Comparison of ENCODE assay signal across 27 cellular contexts in the genomic region with DNA sequence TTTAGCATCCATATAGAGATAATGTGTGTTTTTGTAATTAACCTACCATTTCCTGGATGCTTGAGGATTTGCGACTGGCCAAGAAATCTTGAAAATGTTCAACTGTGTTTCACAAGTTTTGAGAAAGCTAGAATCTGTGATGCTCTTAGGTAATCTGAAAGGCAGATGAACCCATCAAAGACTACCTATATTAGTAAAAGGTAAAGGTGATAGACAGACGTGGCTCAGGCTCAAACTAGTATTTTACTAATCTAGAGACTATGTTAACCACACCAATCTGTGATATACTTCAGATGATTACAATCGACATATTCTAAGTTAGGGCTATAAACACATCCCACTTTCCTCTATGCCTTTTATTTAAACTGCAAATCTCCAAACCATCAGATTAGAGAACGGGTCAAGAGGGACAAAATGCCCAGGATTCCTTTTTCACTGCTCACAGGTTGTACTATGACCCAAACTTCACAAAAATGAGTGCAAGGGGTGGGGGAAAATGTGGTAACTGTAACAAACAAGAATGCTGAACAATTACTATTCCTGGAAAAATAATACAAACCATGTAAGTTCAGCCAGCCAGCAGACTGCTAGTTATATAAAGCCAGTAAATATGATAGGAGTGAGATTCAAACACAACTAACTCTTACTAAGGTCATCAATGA.
A peak's percentile ranks its signal among the peaks of the same experiment; 100 is the strongest.
DNase-seq lines count a peak whose midpoint lies in the region; ATAC-seq and TF ChIP-seq lines count a peak whose summit lies in the region.
"Had no signal": no experiment of that assay in that cellular context is flagged by ENCODE, and none has a peak within 500 bp of the region (broad histone marks: within the 10 kb centered on the region; RNA-seq: fewer than 3 reads in every experiment).

No MANE protein-coding gene starts in this region.

- no peaks in the 10 kb centered on the region for H3K9me3 Mint-ChIP-seq in activated T-cell treated with anti-CD3 and anti-CD28 coated beads, Interleukin-2, amount 50 U/mL, for 4 hours
- H3K9me3 Mint-ChIP-seq in progenitor cell of endocrine pancreas (ENCODE audit: low read depth), result no peaks in the 10 kb centered on the region
- no peaks in the 10 kb centered on the region for H3K9me3 Mint-ChIP-seq in GM23338

- H3K4me3 ChIP-seq in GM23248, result no peak overlapping the region
- no peak overlapping the region for H3K4me3 ChIP-seq in brain microvascular endothelial cell (ENCODE audit: low read depth, low read length)
- H3K4me3 ChIP-seq in GM23338, result no peak overlapping the region
- H3K4me3 ChIP-seq: A549, body of pancreas, HAP-1, skin epidermis, suprapubic skin, vagina had no signal

- peaks cover 51% of the 10 kb centered on the region for H3K4me1 Mint-ChIP-seq in activated T-cell treated with anti-CD3 and anti-CD28 coated beads, Interleukin-2, amount 50 U/mL, for 4 hours (ENCODE audit: low read depth)
- H3K4me1 Mint-ChIP-seq in progenitor cell of endocrine pancreas (ENCODE audit: low read depth) (peaks cover 6% of the 10 kb centered on the region), GM23338 (peaks cover 11% of the 10 kb centered on the region)

- peak; percentile 79 to 81 for ATAC-seq in activated T-cell treated with anti-CD3 and anti-CD28 coated beads, Interleukin-2, amount 50 U/mL, for 4 hours
- ATAC-seq in GM23338 (no peak), GM19328 (IDR thresholded peaks at IDR 0.05; ENCODE audit: unreplicated experiment) (no peak)
- ATAC-seq: A549, body of pancreas, left cardiac atrium had no signal

- no peaks in the 10 kb centered on the region for H3K27me3 Mint-ChIP-seq in activated T-cell treated with anti-CD3 and anti-CD28 coated beads, Interleukin-2, amount 50 U/mL, for 4 hours (ENCODE audit: low read depth)
- H3K27me3 Mint-ChIP-seq in progenitor cell of endocrine pancreas (no peaks in the 10 kb centered on the region), GM23338 (ENCODE audit: insufficient read depth, low read depth, poor library complexity) (peaks cover 5% of the 10 kb centered on the region)
- H3K27me3 Mint-ChIP-seq: activated naive CD8-positive, alpha-beta T cell treated with anti-CD3 and anti-CD28 coated beads, Interleukin-2, amount 10 ng/mL, durations not matched to agents 7 days and 5 days had no signal

- H2AFZ ChIP-seq in GM23248 (no peak overlapping the region), GM23338 (no peak overlapping the region)

- H3F3A ChIP-seq in GM23248 (ENCODE audit: insufficient read depth) (no peaks in the 10 kb centered on the region), GM23338 (replicated peaks; ENCODE audit: low read depth) (no peaks in the 10 kb centered on the region)

- H3K9me2 ChIP-seq in GM23248 (ENCODE audit: insufficient read depth) (no peaks in the 10 kb centered on the region), GM23338 (ENCODE audit: insufficient read depth) (no peaks in the 10 kb centered on the region)

- H3K4me3 Mint-ChIP-seq in activated T-cell treated with anti-CD3 and anti-CD28 coated beads, Interleukin-2, amount 50 U/mL, for 4 hours, result no peak overlapping the region
- H3K4me3 Mint-ChIP-seq in progenitor cell of endocrine pancreas (ENCODE audit: low read depth), result no peak overlapping the region
- H3K4me3 Mint-ChIP-seq in GM23338, result no peak overlapping the region
- H3K4me3 Mint-ChIP-seq: activated naive CD8-positive, alpha-beta T cell treated with anti-CD3 and anti-CD28 coated beads, Interleukin-2, amount 10 ng/mL, durations not matched to agents 7 days and 5 days had no signal

- no peak overlapping the region for H3K9ac ChIP-seq in GM23248

- H3K36me3 Mint-ChIP-seq in activated T-cell treated with anti-CD3 and anti-CD28 coated beads, Interleukin-2, amount 50 U/mL, for 4 hours (ENCODE audit: insufficient read depth), result peaks cover 20% of the 10 kb centered on the region
- peaks cover 17% of the 10 kb centered on the region for H3K36me3 Mint-ChIP-seq in progenitor cell of endocrine pancreas (ENCODE audit: insufficient read depth)
- peaks cover 10% of the 10 kb centered on the region; the same call in 1 of the 3 replicates for H3K36me3 Mint-ChIP-seq in GM23338 (ENCODE audit: low read depth)

- H4K20me1 ChIP-seq in GM23248 (ENCODE audit: insufficient read depth) (no peaks in the 10 kb centered on the region), GM23338 (replicated peaks; ENCODE audit: insufficient read depth) (no peaks in the 10 kb centered on the region)

- no peak for DNase-seq in activated T-cell treated with anti-CD3 and anti-CD28 coated beads, Interleukin-2, amount 50 U/mL, for 4 hours
- no peak for DNase-seq in activated T-cell treated with anti-CD3 and anti-CD28 coated beads, Interleukin-2, amount 50 U/mL, for 48 hours
- DNase-seq in GM23248 (peak; percentile 18), brain microvascular endothelial cell (peak; percentile 46), progenitor cell of endocrine pancreas (ENCODE audit: low spot score, unreplicated experiment) (no peak), GM23338 (ENCODE audit: low spot score) (no peak), NCI-H2171 (lab: John Stamatoyannopoulos, UW) (no peak)
- DNase-seq: activated CD4-positive, alpha-beta T cell treated with anti-CD3 and anti-CD28 coated beads, Interleukin-2, amount 50 U/mL, for 48 hours; activated naive CD8-positive, alpha-beta T cell treated with anti-CD3 and anti-CD28 coated beads, Interleukin-2, amount 10 ng/mL, durations not matched to agents 7 days and 5 days; body of pancreas; DND-41; effector CD8-positive, alpha-beta T cell; foreskin fibroblast; left cardiac atrium; mammary epithelial cell; NCI-H1105 treated with DMSO at 0.1 percent for 48 hours; NCI-H2029 treated with DMSO at 0.1 percent for 48 hours; NCI-H226; NCI-H82; T-helper 9 cell; WERI-Rb-1 had no signal

- H3K27ac ChIP-seq in GM23248, result no peak overlapping the region
- no peak overlapping the region for H3K27ac ChIP-seq in brain microvascular endothelial cell
- no peak overlapping the region for H3K27ac ChIP-seq in GM23338 (ENCODE audit: low read depth)
- H3K27ac ChIP-seq: A549, body of pancreas, skin epidermis, suprapubic skin, vagina, WERI-Rb-1 had no signal

- H3K27ac Mint-ChIP-seq in progenitor cell of endocrine pancreas (peak overlapping the region; percentile 26), GM23338 (no peak overlapping the region)
- H3K27ac Mint-ChIP-seq: activated naive CD8-positive, alpha-beta T cell treated with anti-CD3 and anti-CD28 coated beads, Interleukin-2, amount 10 ng/mL, durations not matched to agents 7 days and 5 days had no signal

- H3K36me3 ChIP-seq in GM23248 (ENCODE audit: low read depth), result no peaks in the 10 kb centered on the region
- H3K36me3 ChIP-seq in brain microvascular endothelial cell (replicated peaks), result no peaks in the 10 kb centered on the region
- H3K36me3 ChIP-seq in GM23338 (ENCODE audit: insufficient read depth), result no peaks in the 10 kb centered on the region
- H3K36me3 ChIP-seq: HAP-1, suprapubic skin, vagina, WERI-Rb-1 had no signal

- H3K4me1 ChIP-seq in GM23248 (ENCODE audit: insufficient read depth) (0 out of 2 replicates have a peak, but pooled peaks cover 4% of the 10 kb centered on the region), GM23338 (ENCODE audit: insufficient read depth) (peaks cover 6% of the 10 kb centered on the region)
- H3K4me1 ChIP-seq: body of pancreas, HAP-1, suprapubic skin, vagina had no signal

- H3K9me3 ChIP-seq in GM23248 (ENCODE audit: low read depth), result no peaks in the 10 kb centered on the region
- H3K9me3 ChIP-seq: A549, body of pancreas, HAP-1, suprapubic skin, vagina had no signal

- no peak overlapping the region for H3K4me2 ChIP-seq in GM23248 (ENCODE audit: unreplicated experiment)
- no peak overlapping the region for H3K4me2 ChIP-seq in GM23338
- H3K4me2 ChIP-seq: A549 had no signal

- TF ChIP-seq CTCF in brain microvascular endothelial cell (IDR thresholded peaks at IDR 0.05; ENCODE audit: low read depth, low read length, missing control alignments), result no peak
- no peak for TF ChIP-seq CTCF in progenitor cell of endocrine pancreas (IDR thresholded peaks at IDR 0.05; ENCODE audit: unreplicated experiment)
- no peak for TF ChIP-seq CTCF in GM23338 (conservative IDR thresholded peaks at IDR 0.05; ENCODE audit: low read depth in 2 of 2)

- WGBS in GM23248 (ENCODE audit: low coverage in 1 of 2, low lambda C conversion rate in 2 of 2, missing lambda C conversion rate in 2 of 2), 2 experiments, result 86 to 91% methylated on average over 4 of the region's 4 CpGs

- H3K27me3 ChIP-seq in GM23248 (replicated peaks; ENCODE audit: insufficient read depth), result no peaks in the 10 kb centered on the region
- H3K27me3 ChIP-seq in brain microvascular endothelial cell (replicated peaks), result no peaks in the 10 kb centered on the region
- H3K27me3 ChIP-seq in GM23338 (ENCODE audit: insufficient read depth), result no peaks in the 10 kb centered on the region
- H3K27me3 ChIP-seq: body of pancreas, suprapubic skin, vagina had no signal

- H3K79me2 ChIP-seq in GM23248 (ENCODE audit: insufficient read depth), result peaks cover 9% of the 10 kb centered on the region; the same call in 1 of the 2 replicates
- H3K79me2 ChIP-seq in GM23338 (replicated peaks; ENCODE audit: insufficient read depth), result peaks cover 13% of the 10 kb centered on the region

- in situ Hi-C loops in GM23248 (cut with MboI) (no loop called here), brain microvascular endothelial cell (cut with HindIII; ENCODE audit: low pct_ligation_motif_present, low sequenced_read_pairs) (no loop called here)

TF ChIP-seq in GM23338, 12 proteins besides CTCF, POLR2A, EP300 and RAD21 (continues in another document):
- TF ChIP-seq EZH2 (IDR thresholded peaks at IDR 0.05; ENCODE audit: low read depth, unreplicated experiment), result no peak

Comparison
In these comparisons a context has a peak if more than half of its experiments do, and no peak if none do; other contexts are left out.
1. ATAC-seq: peak in activated T-cell treated with anti-CD3 and anti-CD28 coated beads, Interleukin-2, amount 50 U/mL, for 4 hours (2 of 2); none in GM23338 (single experiment) and GM19328 (single experiment).
2. DNase-seq: peak in GM23248 (single experiment) and brain microvascular endothelial cell (single experiment); none in activated T-cell treated with anti-CD3 and anti-CD28 coated beads, Interleukin-2, amount 50 U/mL, for 4 hours (single experiment), activated T-cell treated with anti-CD3 and anti-CD28 coated beads, Interleukin-2, amount 50 U/mL, for 48 hours (0 of 2), progenitor cell of endocrine pancreas (single experiment), GM23338 (single experiment) and NCI-H2171 (single experiment).